ENCODE assay signal across 7 cellular contexts in the genomic region with DNA sequence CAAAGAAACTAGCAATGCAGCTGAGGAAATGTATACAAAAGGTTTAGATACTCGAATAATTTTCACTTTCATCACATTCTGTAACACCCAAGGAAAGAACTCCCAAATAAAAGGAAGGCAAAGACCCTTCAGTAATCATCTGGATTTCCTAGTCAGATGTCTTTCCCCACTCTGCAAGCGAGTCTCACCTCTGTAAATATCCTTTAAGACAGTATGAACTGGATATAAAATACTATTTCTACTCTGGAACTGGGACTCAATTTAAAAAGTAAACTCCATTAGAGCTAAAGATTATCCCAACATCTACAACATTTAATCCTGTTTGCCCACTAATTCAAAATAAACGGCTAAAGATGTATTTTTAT. TPM values are rescaled to one million over a fixed set of nuclear protein-coding genes. Genes with fewer than 3 reads are reported as not detected.
DNase-seq lines count a peak whose midpoint lies in the region; ATAC-seq and TF ChIP-seq lines count a peak whose summit lies in the region.

No MANE protein-coding gene starts in this region.

- H3K9me3 ChIP-seq in RWPE2 (ENCODE audit: severe bottlenecking) (no peaks in the 10 kb centered on the region), smooth muscle cell (replicated peaks; ENCODE audit: low read depth) (no peaks in the 10 kb centered on the region)

- no peaks in the 10 kb centered on the region for H4K20me1 ChIP-seq in smooth muscle cell (ENCODE audit: low read depth)

- peak overlapping the region; percentile 75 for H3K4me2 ChIP-seq in smooth muscle cell

- peak overlapping the region; percentile 16 for H2AFZ ChIP-seq in smooth muscle cell (ENCODE audit: low read depth)

- no peak for DNase-seq in RWPE2 (ENCODE audit: low spot score)
- DNase-seq in fibroblast of pulmonary artery (ENCODE audit: low read depth): no peak
- no peak for DNase-seq in smooth muscle cell (lab: John Stamatoyannopoulos, UW; ENCODE audit: unreplicated experiment)
- no peak for DNase-seq in activated CD8-positive, alpha-beta memory T cell treated with anti-CD3 and anti-CD28 coated beads, Interleukin-2, amount 50 U/mL, for 48 hours

- no peak for TF ChIP-seq CTCF in RWPE2 (IDR thresholded peaks at IDR 0.05; ENCODE audit: poor library complexity, severe bottlenecking)
- no peak for TF ChIP-seq CTCF in fibroblast of pulmonary artery (IDR thresholded peaks at IDR 0.05; ENCODE audit: low read length, missing control alignments)
- TF ChIP-seq CTCF in smooth muscle cell (IDR thresholded peaks at IDR 0.05; ENCODE audit: borderline replicate concordance, insufficient read depth, poor library complexity, severe bottlenecking): no peak

- H3K27me3 ChIP-seq in RWPE2 (ENCODE audit: insufficient read depth, poor library complexity, severe bottlenecking) (no peaks in the 10 kb centered on the region), smooth muscle cell (ENCODE audit: low read depth) (no peaks in the 10 kb centered on the region)

- H3K4me3 ChIP-seq in RWPE2 (ENCODE audit: severe bottlenecking) (peak overlapping the region; percentile 26), fibroblast of pulmonary artery (replicated peaks; ENCODE audit: low read depth, low read length) (peak overlapping the region; percentile 19), smooth muscle cell (peak overlapping the region; percentile 35)

- WGBS in smooth muscle cell (ENCODE audit: low lambda C conversion rate): 82% methylated on average over 3 of the region's 3 CpGs

- H3K4me1 ChIP-seq in RWPE2 (ENCODE audit: insufficient read depth, poor library complexity, severe bottlenecking): peaks cover 32% of the 10 kb centered on the region
- peaks cover 11% of the 10 kb centered on the region for H3K4me1 ChIP-seq in smooth muscle cell (ENCODE audit: low read depth)

- H3K36me3 ChIP-seq in RWPE2 (ENCODE audit: low read depth) (no peaks in the 10 kb centered on the region), smooth muscle cell (ENCODE audit: low read depth) (no peaks in the 10 kb centered on the region)

- H3K27ac ChIP-seq in RWPE2 (ENCODE audit: poor library complexity, severe bottlenecking) (peak overlapping the region; percentile 59), smooth muscle cell (ENCODE audit: low read depth) (no peak overlapping the region)

- H3K79me2 ChIP-seq in smooth muscle cell (ENCODE audit: low read depth): no peaks in the 10 kb centered on the region

- H3F3A ChIP-seq in smooth muscle cell (ENCODE audit: low read depth): peaks cover 3% of the 10 kb centered on the region

- H3K9ac ChIP-seq in smooth muscle cell (ENCODE audit: low read depth): no peak overlapping the region

- ATAC-seq in GM19395 (IDR thresholded peaks at IDR 0.05; ENCODE audit: unreplicated experiment): peak; percentile 17
- peak; percentile 18; the same call in 1 of the 3 replicates for ATAC-seq in RWPE2 (ENCODE audit: low read depth)
- no peak for ATAC-seq in GM21423 (IDR thresholded peaks at IDR 0.05; ENCODE audit: unreplicated experiment)
- no peak for ATAC-seq in GM19463 (IDR thresholded peaks at IDR 0.05; ENCODE audit: unreplicated experiment)

RNA-seq across cellular contexts. Expression of a gene that starts 27.0 kb away (rescaled TPM):
- 6.1 and 6.2 TPM in 2 replicates for total RNA-seq in smooth muscle cell
- polyA plus RNA-seq in smooth muscle cell: 3.4 and 4.2 TPM in 2 replicates

RNA-seq across cellular contexts. Expression of a gene that starts 47.6 kb away (rescaled TPM):
- total RNA-seq in smooth muscle cell: 5.4 and 6.8 TPM in 2 replicates
- polyA plus RNA-seq in smooth muscle cell: 2.0 and 5.9 TPM in 2 replicates

Comparison
In these comparisons a context has a peak if more than half of its experiments do, and no peak if none do; other contexts are left out.
1. ATAC-seq: peak in GM19395 (single experiment) and RWPE2 (single experiment); none in GM21423 (single experiment) and GM19463 (single experiment).
2. Peak in every context shown above with its lines, with median percentiles within 50 percentile points of each other: H3K4me3 ChIP-seq.